Comparison of ENCODE assay signal across 1 cellular context in the genomic region with DNA sequence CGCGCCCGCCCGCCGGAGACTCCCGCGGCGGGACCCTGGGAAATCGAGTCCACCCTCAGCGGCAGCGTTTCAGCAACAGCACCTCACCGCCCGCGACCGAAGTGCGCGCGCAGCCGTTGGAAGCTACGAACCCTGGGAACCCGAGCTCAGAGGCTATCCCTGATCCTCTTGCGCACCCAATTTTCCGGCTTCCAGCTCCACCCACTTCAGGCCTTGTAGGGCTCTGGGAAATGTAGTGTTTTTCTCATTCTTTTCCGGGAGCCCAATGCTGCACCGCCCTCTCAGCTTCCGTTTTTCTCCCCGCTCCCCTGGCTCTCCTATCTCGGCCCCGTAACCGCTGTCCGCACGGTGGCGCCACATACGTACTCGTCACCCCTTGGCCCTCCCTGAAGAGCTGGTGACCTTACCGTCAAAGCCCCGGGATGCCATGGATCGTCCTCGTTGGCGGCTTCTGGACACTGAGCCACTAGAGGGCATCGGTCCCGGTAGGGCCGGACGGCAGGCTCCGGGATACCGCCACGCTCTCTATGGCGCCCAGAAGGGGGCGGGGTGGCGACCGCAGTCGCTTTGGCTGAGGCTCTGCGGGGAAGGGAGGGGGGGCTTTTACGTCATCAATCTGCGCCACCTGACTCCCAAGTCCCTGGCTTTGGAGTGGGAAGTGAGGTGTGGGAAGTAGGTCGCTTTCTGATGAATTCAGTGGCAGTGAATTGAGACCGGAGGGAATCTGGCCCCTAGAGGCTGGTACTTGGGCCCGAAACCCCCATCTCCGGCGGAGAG.
TF ChIP-seq lines count a peak whose summit lies in the region.

A gene (plus strand): TSS at position 687 of the 777 bp plus-strand sequence. CDS start 3,948 bp downstream, outside the sequence.
A gene (minus strand): TSS at position 102 of the 777 bp plus-strand sequence. CDS start 225 bp downstream, outside the sequence.

TF ChIP-seq in HEK293, 187 proteins besides CTCF, POLR2A, EP300 and RAD21 (continued from another document and continues in another):
- TF ChIP-seq ZNF585B (tag by site-specific recombination; IDR thresholded peaks at IDR 0.05) (no peak), KLF1 (tag by site-specific recombination; IDR thresholded peaks at IDR 0.05) (peak; percentile 62), ZNF473 (tag by site-specific recombination; IDR thresholded peaks at IDR 0.05) (no peak), ZNF121 (tag by site-specific recombination; IDR thresholded peaks at IDR 0.05) (peak; percentile 65; the same call in 1 of the 2 replicates), MZF1 (tag by site-specific recombination; IDR thresholded peaks at IDR 0.05; ENCODE audit: borderline replicate concordance) (0 out of 2 replicates have a peak, but pooled peaks have one; percentile 14), ZNF132 (tag by site-specific recombination; IDR thresholded peaks at IDR 0.05; ENCODE audit: borderline replicate concordance) (no peak), KLF9 (tag by site-specific recombination; IDR thresholded peaks at IDR 0.05; ENCODE audit: low read depth) (peak; percentile 91), ZNF112 (tag by site-specific recombination; IDR thresholded peaks at IDR 0.05) (no peak), GLI2 (tag by site-specific recombination; IDR thresholded peaks at IDR 0.05; ENCODE audit: borderline replicate concordance, low read depth) (no peak), OSR2 (tag by site-specific recombination; IDR thresholded peaks at IDR 0.05) (peak; percentile 90), ZFHX2 (tag by site-specific recombination; conservative IDR thresholded peaks at IDR 0.05) (peak; percentile 83), ZNF510 (tag by site-specific recombination; IDR thresholded peaks at IDR 0.05; ENCODE audit: insufficient replicate concordance) (no peak), ZNF23 (tag by site-specific recombination; IDR thresholded peaks at IDR 0.05; ENCODE audit: borderline replicate concordance) (no peak), MEIS1 (CRISPR knock-in tag; IDR thresholded peaks at IDR 0.05; ENCODE audit: borderline replicate concordance) (no peak), ZNF366 (tag by site-specific recombination; conservative IDR thresholded peaks at IDR 0.05) (peak; percentile 53; the same call in 1 of the 2 replicates), GLIS2 (tag by site-specific recombination; IDR thresholded peaks at IDR 0.05) (peak; percentile 95), ZNF792 (tag by site-specific recombination; IDR thresholded peaks at IDR 0.05) (no peak), ZNF221 (tag by site-specific recombination; IDR thresholded peaks at IDR 0.05; ENCODE audit: borderline replicate concordance) (no peak), ZNF311 (tag by site-specific recombination; IDR thresholded peaks at IDR 0.05; ENCODE audit: borderline replicate concordance) (no peak), GFI1B (tag by site-specific recombination; IDR thresholded peaks at IDR 0.05) (no peak; the same call in 1 of the 2 replicates), ZIC2 (tag by site-specific recombination; IDR thresholded peaks at IDR 0.05) (peak; percentile 81), ZNF37A (tag by site-specific recombination; IDR thresholded peaks at IDR 0.05) (no peak), ZNF2 (tag by site-specific recombination; IDR thresholded peaks at IDR 0.05) (peak; percentile 92), ZBTB8A (tag by site-specific recombination; IDR thresholded peaks at IDR 0.05) (peak; percentile 100), ZNF776 (tag by site-specific recombination; IDR thresholded peaks at IDR 0.05; ENCODE audit: borderline replicate concordance) (no peak), ZBTB17 (tag by site-specific recombination; IDR thresholded peaks at IDR 0.05) (peak; percentile 99), ZNF664 (tag by site-specific recombination; IDR thresholded peaks at IDR 0.05) (no peak), SP2 (tag by site-specific recombination; IDR thresholded peaks at IDR 0.05) (peak; percentile 68), RBAK (tag by site-specific recombination; IDR thresholded peaks at IDR 0.05) (no peak), ZNF24 (tag by site-specific recombination; IDR thresholded peaks at IDR 0.05) (peak; percentile 65; the same call in 1 of the 2 replicates), ZNF571 (tag by site-specific recombination; IDR thresholded peaks at IDR 0.05) (no peak), ZNF138 (tag by site-specific recombination; IDR thresholded peaks at IDR 0.05; ENCODE audit: borderline replicate concordance) (no peak), ZNF660 (tag by site-specific recombination; IDR thresholded peaks at IDR 0.05) (peak; percentile 77)
- TF ChIP-seq, protein P1, sequence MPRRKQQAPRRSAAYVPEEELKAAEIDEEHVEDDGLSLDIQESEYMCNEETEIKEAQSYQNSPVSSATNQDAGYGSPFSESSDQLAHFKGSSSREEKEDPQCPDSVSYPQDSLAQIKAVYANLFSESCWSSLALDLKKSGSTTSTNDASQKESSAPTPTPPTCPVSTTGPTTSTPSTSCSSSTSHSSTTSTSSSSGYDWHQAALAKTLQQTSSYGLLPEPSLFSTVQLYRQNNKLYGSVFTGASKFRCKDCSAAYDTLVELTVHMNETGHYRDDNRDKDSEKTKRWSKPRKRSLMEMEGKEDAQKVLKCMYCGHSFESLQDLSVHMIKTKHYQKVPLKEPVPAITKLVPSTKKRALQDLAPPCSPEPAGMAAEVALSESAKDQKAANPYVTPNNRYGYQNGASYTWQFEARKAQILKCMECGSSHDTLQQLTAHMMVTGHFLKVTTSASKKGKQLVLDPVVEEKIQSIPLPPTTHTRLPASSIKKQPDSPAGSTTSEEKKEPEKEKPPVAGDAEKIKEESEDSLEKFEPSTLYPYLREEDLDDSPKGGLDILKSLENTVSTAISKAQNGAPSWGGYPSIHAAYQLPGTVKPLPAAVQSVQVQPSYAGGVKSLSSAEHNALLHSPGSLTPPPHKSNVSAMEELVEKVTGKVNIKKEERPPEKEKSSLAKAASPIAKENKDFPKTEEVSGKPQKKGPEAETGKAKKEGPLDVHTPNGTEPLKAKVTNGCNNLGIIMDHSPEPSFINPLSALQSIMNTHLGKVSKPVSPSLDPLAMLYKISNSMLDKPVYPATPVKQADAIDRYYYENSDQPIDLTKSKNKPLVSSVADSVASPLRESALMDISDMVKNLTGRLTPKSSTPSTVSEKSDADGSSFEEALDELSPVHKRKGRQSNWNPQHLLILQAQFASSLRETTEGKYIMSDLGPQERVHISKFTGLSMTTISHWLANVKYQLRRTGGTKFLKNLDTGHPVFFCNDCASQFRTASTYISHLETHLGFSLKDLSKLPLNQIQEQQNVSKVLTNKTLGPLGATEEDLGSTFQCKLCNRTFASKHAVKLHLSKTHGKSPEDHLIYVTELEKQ (tag by site-specific recombination; IDR thresholded peaks at IDR 0.05; ENCODE audit: borderline replicate concordance): peak; percentile 69; the same call in 1 of the 2 replicates
- TF ChIP-seq, protein P2, sequence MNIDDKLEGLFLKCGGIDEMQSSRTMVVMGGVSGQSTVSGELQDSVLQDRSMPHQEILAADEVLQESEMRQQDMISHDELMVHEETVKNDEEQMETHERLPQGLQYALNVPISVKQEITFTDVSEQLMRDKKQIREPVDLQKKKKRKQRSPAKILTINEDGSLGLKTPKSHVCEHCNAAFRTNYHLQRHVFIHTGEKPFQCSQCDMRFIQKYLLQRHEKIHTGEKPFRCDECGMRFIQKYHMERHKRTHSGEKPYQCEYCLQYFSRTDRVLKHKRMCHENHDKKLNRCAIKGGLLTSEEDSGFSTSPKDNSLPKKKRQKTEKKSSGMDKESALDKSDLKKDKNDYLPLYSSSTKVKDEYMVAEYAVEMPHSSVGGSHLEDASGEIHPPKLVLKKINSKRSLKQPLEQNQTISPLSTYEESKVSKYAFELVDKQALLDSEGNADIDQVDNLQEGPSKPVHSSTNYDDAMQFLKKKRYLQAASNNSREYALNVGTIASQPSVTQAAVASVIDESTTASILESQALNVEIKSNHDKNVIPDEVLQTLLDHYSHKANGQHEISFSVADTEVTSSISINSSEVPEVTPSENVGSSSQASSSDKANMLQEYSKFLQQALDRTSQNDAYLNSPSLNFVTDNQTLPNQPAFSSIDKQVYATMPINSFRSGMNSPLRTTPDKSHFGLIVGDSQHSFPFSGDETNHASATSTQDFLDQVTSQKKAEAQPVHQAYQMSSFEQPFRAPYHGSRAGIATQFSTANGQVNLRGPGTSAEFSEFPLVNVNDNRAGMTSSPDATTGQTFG (tag by site-specific recombination; IDR thresholded peaks at IDR 0.05; ENCODE audit: borderline replicate concordance): no peak
- TF ChIP-seq, protein P3, sequence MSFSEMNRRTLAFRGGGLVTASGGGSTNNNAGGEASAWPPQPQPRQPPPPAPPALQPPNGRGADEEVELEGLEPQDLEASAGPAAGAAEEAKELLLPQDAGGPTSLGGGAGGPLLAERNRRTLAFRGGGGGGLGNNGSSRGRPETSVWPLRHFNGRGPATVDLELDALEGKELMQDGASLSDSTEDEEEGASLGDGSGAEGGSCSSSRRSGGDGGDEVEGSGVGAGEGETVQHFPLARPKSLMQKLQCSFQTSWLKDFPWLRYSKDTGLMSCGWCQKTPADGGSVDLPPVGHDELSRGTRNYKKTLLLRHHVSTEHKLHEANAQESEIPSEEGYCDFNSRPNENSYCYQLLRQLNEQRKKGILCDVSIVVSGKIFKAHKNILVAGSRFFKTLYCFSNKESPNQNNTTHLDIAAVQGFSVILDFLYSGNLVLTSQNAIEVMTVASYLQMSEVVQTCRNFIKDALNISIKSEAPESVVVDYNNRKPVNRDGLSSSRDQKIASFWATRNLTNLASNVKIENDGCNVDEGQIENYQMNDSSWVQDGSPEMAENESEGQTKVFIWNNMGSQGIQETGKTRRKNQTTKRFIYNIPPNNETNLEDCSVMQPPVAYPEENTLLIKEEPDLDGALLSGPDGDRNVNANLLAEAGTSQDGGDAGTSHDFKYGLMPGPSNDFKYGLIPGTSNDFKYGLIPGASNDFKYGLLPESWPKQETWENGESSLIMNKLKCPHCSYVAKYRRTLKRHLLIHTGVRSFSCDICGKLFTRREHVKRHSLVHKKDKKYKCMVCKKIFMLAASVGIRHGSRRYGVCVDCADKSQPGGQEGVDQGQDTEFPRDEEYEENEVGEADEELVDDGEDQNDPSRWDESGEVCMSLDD (tag by site-specific recombination; IDR thresholded peaks at IDR 0.05): peak; percentile 87
- TF ChIP-seq, protein P4, sequence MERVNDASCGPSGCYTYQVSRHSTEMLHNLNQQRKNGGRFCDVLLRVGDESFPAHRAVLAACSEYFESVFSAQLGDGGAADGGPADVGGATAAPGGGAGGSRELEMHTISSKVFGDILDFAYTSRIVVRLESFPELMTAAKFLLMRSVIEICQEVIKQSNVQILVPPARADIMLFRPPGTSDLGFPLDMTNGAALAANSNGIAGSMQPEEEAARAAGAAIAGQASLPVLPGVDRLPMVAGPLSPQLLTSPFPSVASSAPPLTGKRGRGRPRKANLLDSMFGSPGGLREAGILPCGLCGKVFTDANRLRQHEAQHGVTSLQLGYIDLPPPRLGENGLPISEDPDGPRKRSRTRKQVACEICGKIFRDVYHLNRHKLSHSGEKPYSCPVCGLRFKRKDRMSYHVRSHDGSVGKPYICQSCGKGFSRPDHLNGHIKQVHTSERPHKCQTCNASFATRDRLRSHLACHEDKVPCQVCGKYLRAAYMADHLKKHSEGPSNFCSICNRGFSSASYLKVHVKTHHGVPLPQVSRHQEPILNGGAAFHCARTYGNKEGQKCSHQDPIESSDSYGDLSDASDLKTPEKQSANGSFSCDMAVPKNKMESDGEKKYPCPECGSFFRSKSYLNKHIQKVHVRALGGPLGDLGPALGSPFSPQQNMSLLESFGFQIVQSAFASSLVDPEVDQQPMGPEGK (tag by site-specific recombination; IDR thresholded peaks at IDR 0.05): peak; percentile 98
- TF ChIP-seq, protein P5, sequence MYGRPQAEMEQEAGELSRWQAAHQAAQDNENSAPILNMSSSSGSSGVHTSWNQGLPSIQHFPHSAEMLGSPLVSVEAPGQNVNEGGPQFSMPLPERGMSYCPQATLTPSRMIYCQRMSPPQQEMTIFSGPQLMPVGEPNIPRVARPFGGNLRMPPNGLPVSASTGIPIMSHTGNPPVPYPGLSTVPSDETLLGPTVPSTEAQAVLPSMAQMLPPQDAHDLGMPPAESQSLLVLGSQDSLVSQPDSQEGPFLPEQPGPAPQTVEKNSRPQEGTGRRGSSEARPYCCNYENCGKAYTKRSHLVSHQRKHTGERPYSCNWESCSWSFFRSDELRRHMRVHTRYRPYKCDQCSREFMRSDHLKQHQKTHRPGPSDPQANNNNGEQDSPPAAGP (tag by site-specific recombination; IDR thresholded peaks at IDR 0.05): peak; percentile 90
- TF ChIP-seq, protein P6, sequence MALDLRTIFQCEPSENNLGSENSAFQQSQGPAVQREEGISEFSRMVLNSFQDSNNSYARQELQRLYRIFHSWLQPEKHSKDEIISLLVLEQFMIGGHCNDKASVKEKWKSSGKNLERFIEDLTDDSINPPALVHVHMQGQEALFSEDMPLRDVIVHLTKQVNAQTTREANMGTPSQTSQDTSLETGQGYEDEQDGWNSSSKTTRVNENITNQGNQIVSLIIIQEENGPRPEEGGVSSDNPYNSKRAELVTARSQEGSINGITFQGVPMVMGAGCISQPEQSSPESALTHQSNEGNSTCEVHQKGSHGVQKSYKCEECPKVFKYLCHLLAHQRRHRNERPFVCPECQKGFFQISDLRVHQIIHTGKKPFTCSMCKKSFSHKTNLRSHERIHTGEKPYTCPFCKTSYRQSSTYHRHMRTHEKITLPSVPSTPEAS (tag by site-specific recombination; IDR thresholded peaks at IDR 0.05): no peak
- TF ChIP-seq, protein P7, sequence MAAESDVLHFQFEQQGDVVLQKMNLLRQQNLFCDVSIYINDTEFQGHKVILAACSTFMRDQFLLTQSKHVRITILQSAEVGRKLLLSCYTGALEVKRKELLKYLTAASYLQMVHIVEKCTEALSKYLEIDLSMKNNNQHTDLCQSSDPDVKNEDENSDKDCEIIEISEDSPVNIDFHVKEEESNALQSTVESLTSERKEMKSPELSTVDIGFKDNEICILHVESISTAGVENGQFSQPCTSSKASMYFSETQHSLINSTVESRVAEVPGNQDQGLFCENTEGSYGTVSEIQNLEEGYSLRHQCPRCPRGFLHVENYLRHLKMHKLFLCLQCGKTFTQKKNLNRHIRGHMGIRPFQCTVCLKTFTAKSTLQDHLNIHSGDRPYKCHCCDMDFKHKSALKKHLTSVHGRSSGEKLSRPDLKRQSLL (tag by site-specific recombination; IDR thresholded peaks at IDR 0.05): no peak
- TF ChIP-seq, protein P8, sequence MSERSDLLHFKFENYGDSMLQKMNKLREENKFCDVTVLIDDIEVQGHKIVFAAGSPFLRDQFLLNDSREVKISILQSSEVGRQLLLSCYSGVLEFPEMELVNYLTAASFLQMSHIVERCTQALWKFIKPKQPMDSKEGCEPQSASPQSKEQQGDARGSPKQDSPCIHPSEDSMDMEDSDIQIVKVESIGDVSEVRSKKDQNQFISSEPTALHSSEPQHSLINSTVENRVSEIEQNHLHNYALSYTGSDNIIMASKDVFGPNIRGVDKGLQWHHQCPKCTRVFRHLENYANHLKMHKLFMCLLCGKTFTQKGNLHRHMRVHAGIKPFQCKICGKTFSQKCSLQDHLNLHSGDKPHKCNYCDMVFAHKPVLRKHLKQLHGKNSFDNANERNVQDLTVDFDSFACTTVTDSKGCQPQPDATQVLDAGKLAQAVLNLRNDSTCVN (tag by site-specific recombination; optimal IDR thresholded peaks at IDR 0.05): peak; percentile 88
- TF ChIP-seq, protein P9, sequence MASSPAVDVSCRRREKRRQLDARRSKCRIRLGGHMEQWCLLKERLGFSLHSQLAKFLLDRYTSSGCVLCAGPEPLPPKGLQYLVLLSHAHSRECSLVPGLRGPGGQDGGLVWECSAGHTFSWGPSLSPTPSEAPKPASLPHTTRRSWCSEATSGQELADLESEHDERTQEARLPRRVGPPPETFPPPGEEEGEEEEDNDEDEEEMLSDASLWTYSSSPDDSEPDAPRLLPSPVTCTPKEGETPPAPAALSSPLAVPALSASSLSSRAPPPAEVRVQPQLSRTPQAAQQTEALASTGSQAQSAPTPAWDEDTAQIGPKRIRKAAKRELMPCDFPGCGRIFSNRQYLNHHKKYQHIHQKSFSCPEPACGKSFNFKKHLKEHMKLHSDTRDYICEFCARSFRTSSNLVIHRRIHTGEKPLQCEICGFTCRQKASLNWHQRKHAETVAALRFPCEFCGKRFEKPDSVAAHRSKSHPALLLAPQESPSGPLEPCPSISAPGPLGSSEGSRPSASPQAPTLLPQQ (tag by site-specific recombination; IDR thresholded peaks at IDR 0.05): peak; percentile 58; the same call in 1 of the 2 replicates
